Comparison of ENCODE assay signal across 11 cellular contexts in genomic region chr11:128448487-128448886, GRCh38.
DNase-seq lines count a peak whose midpoint lies in the region; ATAC-seq, FAIRE-seq and TF ChIP-seq lines count a peak whose summit lies in the region.
"Had no signal": no experiment of that assay in that cellular context is flagged by ENCODE, and none has a peak within 500 bp of the region (broad histone marks: within the 10 kb centered on the region; RNA-seq: fewer than 3 reads in every experiment).

No MANE protein-coding gene starts in this region.

- peaks cover 6% of the 10 kb centered on the region for H3K4me1 Mint-ChIP-seq in neural progenitor cell

- no peaks in the 10 kb centered on the region for H3K79me2 ChIP-seq in neural progenitor cell (ENCODE audit: low read depth)

- peak; percentile 34 for DNase-seq in ELF-1 (ENCODE audit: low read depth, low spot score)
- DNase-seq in NCI-H526 treated with DMSO at 0.1 percent for 48 hours (lab: John Stamatoyannopoulos, UW), result peak; percentile 78
- DNase-seq in neural progenitor cell (ENCODE audit: low spot score), result no peak
- no peak for DNase-seq in NCI-H2227 treated with DMSO at 0.1 percent for 48 hours (lab: John Stamatoyannopoulos, UW)
- no peak for DNase-seq in NK-92 treated with Interleukin-12 subunit alpha and Interleukin-12 subunit beta, amount 100 ng/mL, for 24 hours (lab: John Stamatoyannopoulos, UW)
- DNase-seq: activated T-cell treated with anti-CD3 and anti-CD28 coated beads for 4 hours; ovary; stimulated activated CD8-positive, alpha-beta memory T cell treated with anti-CD3 and anti-CD28 coated beads, Interleukin-4, amount 100 ng/mL, for 48 hours had no signal

- H3K36me3 ChIP-seq in neural progenitor cell, result no peaks in the 10 kb centered on the region
- H3K36me3 ChIP-seq: ovary had no signal

- no peak overlapping the region for H3K4me3 ChIP-seq in neural progenitor cell
- H3K4me3 ChIP-seq: ovary had no signal

- H3K4me2 ChIP-seq in neural progenitor cell, result no peak overlapping the region

- no peaks in the 10 kb centered on the region for H3K27me3 ChIP-seq in neural progenitor cell
- H3K27me3 ChIP-seq: ovary had no signal

- H3K36me3 Mint-ChIP-seq in neural progenitor cell, result no peaks in the 10 kb centered on the region

- H3K4me1 ChIP-seq in neural progenitor cell, result peaks cover 4% of the 10 kb centered on the region

- H2AFZ ChIP-seq in neural progenitor cell (replicated peaks), result peak overlapping the region; percentile 12

- peak; percentile 61 for FAIRE-seq in colon (lab: Jason Lieb, UNC)

- H3K9ac ChIP-seq in neural progenitor cell, result no peak overlapping the region

- no peak for ATAC-seq in GM21367 (IDR thresholded peaks at IDR 0.05; ENCODE audit: unreplicated experiment)
- ATAC-seq in HG03457 (IDR thresholded peaks at IDR 0.05; ENCODE audit: unreplicated experiment), result no peak

- no peak overlapping the region for H3K27ac Mint-ChIP-seq in neural progenitor cell

- no peaks in the 10 kb centered on the region for H4K20me1 ChIP-seq in neural progenitor cell (ENCODE audit: low read depth)

- TF ChIP-seq CTCF in neural progenitor cell (IDR thresholded peaks at IDR 0.05), result no peak

- H3F3A ChIP-seq in neural progenitor cell (ENCODE audit: low read depth), result no peaks in the 10 kb centered on the region

- peaks cover 4% of the 10 kb centered on the region for H3K27me3 Mint-ChIP-seq in neural progenitor cell (ENCODE audit: insufficient read depth, low read depth)

- H3K9me3 ChIP-seq in neural progenitor cell (ENCODE audit: low read depth), result no peaks in the 10 kb centered on the region
- H3K9me3 ChIP-seq: ovary had no signal

- H3K27ac ChIP-seq in neural progenitor cell, result no peak overlapping the region
- H3K27ac ChIP-seq: ovary had no signal

- no peak overlapping the region for H3K4me3 Mint-ChIP-seq in neural progenitor cell

- H3K9me3 Mint-ChIP-seq in neural progenitor cell, result peaks cover 3% of the 10 kb centered on the region

Comparison
In these comparisons a context has a peak if more than half of its experiments do, and no peak if none do; other contexts are left out.
1. DNase-seq: peak in ELF-1 (single experiment) and NCI-H526 treated with DMSO at 0.1 percent for 48 hours (single experiment); none in neural progenitor cell (single experiment), NCI-H2227 treated with DMSO at 0.1 percent for 48 hours (single experiment) and NK-92 treated with Interleukin-12 subunit alpha and Interleukin-12 subunit beta, amount 100 ng/mL, for 24 hours (single experiment).